Comparison of ENCODE assay signal across 8 cellular contexts in the genomic region with DNA sequence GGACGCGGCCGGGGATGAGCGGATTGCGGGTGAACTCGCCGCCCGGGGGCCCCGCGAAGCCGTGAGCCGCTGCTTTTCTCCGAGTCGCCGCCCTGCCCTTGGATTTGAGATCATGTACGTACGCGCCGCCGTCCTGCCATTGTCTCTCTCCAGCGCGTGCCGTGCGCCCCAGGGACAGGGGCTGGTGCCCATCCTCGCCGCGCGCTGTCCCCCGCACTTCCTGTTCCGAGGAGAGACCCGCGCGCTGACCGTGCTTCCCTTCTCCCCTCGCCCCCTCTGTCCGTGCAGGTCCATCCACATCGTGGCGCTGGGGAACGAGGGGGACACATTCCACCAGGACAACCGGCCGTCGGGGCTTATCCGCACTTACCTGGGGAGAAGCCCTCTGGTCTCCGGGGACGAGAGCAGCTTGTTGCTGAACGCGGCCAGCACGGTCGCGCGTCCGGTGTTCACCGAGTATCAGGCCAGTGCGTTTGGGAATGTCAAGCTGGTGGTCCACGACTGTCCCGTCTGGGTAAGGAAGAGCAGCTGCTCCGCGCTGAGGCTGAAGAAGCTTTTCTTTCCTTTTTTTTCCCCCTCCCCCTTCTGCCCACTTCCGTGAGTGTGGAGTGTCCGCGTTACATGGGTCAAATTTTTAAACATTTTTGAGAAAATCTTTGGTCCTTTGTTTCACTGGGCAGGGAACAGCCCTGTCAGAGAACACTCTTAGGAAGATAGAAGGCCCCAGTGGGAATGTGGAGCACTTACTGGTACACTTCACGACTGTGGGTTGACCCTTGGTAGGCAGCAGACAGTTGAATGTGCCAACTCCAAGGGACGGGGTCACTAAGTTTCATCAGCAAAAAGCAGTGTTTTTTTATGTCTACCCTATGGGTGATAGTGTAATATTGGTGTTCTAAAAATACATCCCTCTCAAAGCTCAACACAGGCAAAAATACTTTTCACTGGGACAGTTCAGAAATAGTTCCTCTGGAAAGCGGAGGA. TPM values are rescaled to one million over a fixed set of nuclear protein-coding genes. Genes with fewer than 3 reads are reported as not detected.
DNase-seq lines count a peak whose midpoint lies in the region; ATAC-seq lines count a peak whose summit lies in the region.

No MANE protein-coding gene starts in this region.

- DNase-seq in Caki2 (ENCODE audit: low read depth) (peak; percentile 50), HT-29 (ENCODE audit: low spot score) (peak; percentile 54), T-helper 17 cell (peak in 2 of 3 donors; percentile 13 to 16), cerebellum (ENCODE audit: low spot score) (peak; percentile 22), left lobe of liver (ENCODE audit: low spot score) (peak; percentile 67), AG08396 (ENCODE audit: low spot score) (no peak)
- peak; percentile 4 for DNase-seq in stimulated activated CD8-positive, alpha-beta memory T cell treated with anti-CD3 and anti-CD28 coated beads, Interleukin-12 subunit alpha, Interleukin-12 subunit beta, amount 100 ng/mL, for 1 hour (ENCODE audit: low read depth)

- H3K36me3 Mint-ChIP-seq in T-helper 17 cell (ENCODE audit: low read depth), result peaks cover 5% of the 10 kb centered on the region

- H3K27me3 Mint-ChIP-seq in T-helper 17 cell, result peaks cover 45% of the 10 kb centered on the region

- ATAC-seq in GM19463 (IDR thresholded peaks at IDR 0.05; ENCODE audit: unreplicated experiment) (peak; percentile 9), T-helper 17 cell (peak; percentile 6), left lobe of liver (peak; percentile 60)

- no peak overlapping the region for H3K27ac Mint-ChIP-seq in T-helper 17 cell

- peaks cover 3% of the 10 kb centered on the region for H3K9me3 ChIP-seq in T-helper 17 cell (ENCODE audit: control insufficient read depth, low read length, poor library complexity, severe bottlenecking)

- H3K4me3 Mint-ChIP-seq in T-helper 17 cell, result peak overlapping the region; percentile 86

- peaks cover 30% of the 10 kb centered on the region for H3K4me1 Mint-ChIP-seq in T-helper 17 cell

- in situ Hi-C loops in Caki2 (cut with HindIII; ENCODE audit: low pct_unique_long_range_greater_than_20kb, low sequenced_read_pairs), result no loop called here

RNA-seq across cellular contexts. Expression of gene RHOBTB3, which starts 0.7 kb away (rescaled TPM):
- total RNA-seq in Caki2 (2014; rRNA removed; shearing (Covaris generic); ENCODE audit: low replicate concordance), result 22.0 and 24.7 TPM in 2 replicates
- total RNA-seq in HT-29 (2014; rRNA removed; shearing (Covaris generic)), result 69.3 and 72.5 TPM in 2 replicates
- total RNA-seq in T-helper 17 cell (1 to 10 TPM in 1 of 2 donors, under 1 TPM in 1; 0.92 to 2.5 TPM), cerebellum (172 TPM), left lobe of liver (45.1 TPM)

RNA-seq across cellular contexts. Expression of gene SPATA9, which starts 49.1 kb away (rescaled TPM):
- total RNA-seq in Caki2 (2014; rRNA removed; shearing (Covaris generic); ENCODE audit: low replicate concordance), result not detected in 2 replicates
- total RNA-seq in HT-29 (2014; rRNA removed; shearing (Covaris generic)), result not detected in 2 replicates
- not detected for total RNA-seq in T-helper 17 cell
- 0.82 TPM for total RNA-seq in cerebellum
- 0.25 TPM for total RNA-seq in left lobe of liver

Comparison
In these comparisons a context has a peak if more than half of its experiments do, and no peak if none do; other contexts are left out.
1. ATAC-seq: peak in every context shown above with its lines; median percentile 60 in left lobe of liver; 9 in GM19463; 6 in T-helper 17 cell.